8 cellular contexts compared by ENCODE assay signal in genomic region chr10:27360581-27361172, GRCh38.
DNase-seq lines count a peak whose midpoint lies in the region; ATAC-seq lines count a peak whose summit lies in the region.

No MANE protein-coding gene starts in this region.

- H3K9me3 Mint-ChIP-seq in central memory CD8-positive, alpha-beta T cell = no peaks in the 10 kb centered on the region

- H3K27ac Mint-ChIP-seq in central memory CD8-positive, alpha-beta T cell (ENCODE audit: low read depth) = no peak overlapping the region

- H3K27me3 Mint-ChIP-seq in central memory CD8-positive, alpha-beta T cell = no peaks in the 10 kb centered on the region

- H3K36me3 Mint-ChIP-seq in central memory CD8-positive, alpha-beta T cell (ENCODE audit: insufficient read depth) = no peaks in the 10 kb centered on the region

- no peaks in the 10 kb centered on the region for H3K4me1 Mint-ChIP-seq in central memory CD8-positive, alpha-beta T cell

- DNase-seq in AG08396 (ENCODE audit: low spot score) = peak; percentile 43
- peak; percentile 88 for DNase-seq in NCI-H2171 treated with DMSO at 0.1 percent for 48 hours (lab: John Stamatoyannopoulos, UW)
- DNase-seq in activated CD4-positive, CD25-positive, alpha-beta regulatory T cell treated with anti-CD3 and anti-CD28 coated beads, Interleukin-2, amount 50 U/mL, for 16 hours (ENCODE audit: low read depth, low spot score) = peak; percentile 70
- DNase-seq in central memory CD8-positive, alpha-beta T cell (ENCODE audit: low spot score in 2 of 2) = peak; percentile 71 to 75
- peak; percentile 59 to 78 for DNase-seq in left colon
- DNase-seq in stimulated activated CD4-positive, alpha-beta T cell treated with anti-CD3 and anti-CD28 coated beads, Interleukin-4, amount 100 ng/mL, for 24 hours = peak; percentile 87

- ATAC-seq in GM18861 (IDR thresholded peaks at IDR 0.05; ENCODE audit: unreplicated experiment) = peak; percentile 83
- ATAC-seq in HG03095 (IDR thresholded peaks at IDR 0.05; ENCODE audit: unreplicated experiment) = peak; percentile 94
- ATAC-seq in central memory CD8-positive, alpha-beta T cell (replicated peaks; ENCODE audit: extremely low read depth, poor library complexity, severe bottlenecking) = peak; percentile 96
- peak; percentile 90 for ATAC-seq in left colon

- H3K4me3 Mint-ChIP-seq in central memory CD8-positive, alpha-beta T cell = no peak overlapping the region

- intact Hi-C loops in left colon (cut with DNase I, micrococcal nuclease) = loop anchor here in 1 of 2 donors (10.0 kb wide), 1 partner anchor 136 kb away; no protein-coding TSS in a partner anchor

Comparison
In these comparisons a context has a peak if more than half of its experiments do, and no peak if none do; other contexts are left out.
1. Peak in every context shown above with its lines: DNase-seq and ATAC-seq.